27 cellular contexts compared by ENCODE assay signal in genomic region chr7:73954861-73955260, GRCh38.
"Had no signal": no experiment of that assay in that cellular context is flagged by ENCODE, and none has a peak within 500 bp of the region (broad histone marks: within the 10 kb centered on the region; RNA-seq: fewer than 3 reads in every experiment).

No MANE protein-coding gene starts in this region.

- H3K4me1 ChIP-seq: colonic mucosa, esophagus muscularis mucosa, esophagus squamous epithelium, foreskin keratinocyte, gastrocnemius medialis, gastroesophageal sphincter, heart left ventricle, heart right ventricle had no signal

- H3K9me3 ChIP-seq: colonic mucosa, esophagus muscularis mucosa, esophagus squamous epithelium, gastrocnemius medialis, gastroesophageal sphincter, heart left ventricle, heart right ventricle had no signal

- H3K27me3 ChIP-seq: colonic mucosa, dorsolateral prefrontal cortex, esophagus muscularis mucosa, esophagus squamous epithelium, gastrocnemius medialis, gastroesophageal sphincter had no signal

- H3K27ac ChIP-seq: colonic mucosa, coronary artery, dorsolateral prefrontal cortex, epithelial cell of prostate, esophagus muscularis mucosa, esophagus squamous epithelium, foreskin keratinocyte, gastrocnemius medialis, gastroesophageal sphincter, heart left ventricle, heart right ventricle had no signal

- FAIRE-seq: colon, endometrium, endothelial cell of umbilical vein, frontal cortex had no signal

- DNase-seq: colonic mucosa; cortex of kidney; dermis blood vessel endothelial cell; dorsolateral prefrontal cortex; effector CD4-positive, alpha-beta T cell; effector CD8-positive, alpha-beta T cell; effector memory CD4-positive, alpha-beta T cell; effector memory CD8-positive, alpha-beta T cell; endodermal cell; erythroblast; esophagus squamous epithelium; foreskin fibroblast; foreskin keratinocyte; foreskin melanocyte; gastrocnemius medialis; glutamatergic neuron; heart left ventricle; heart right ventricle had no signal

- H3K36me3 ChIP-seq: colonic mucosa, esophagus muscularis mucosa, esophagus squamous epithelium, gastrocnemius medialis, gastroesophageal sphincter, heart left ventricle, heart right ventricle had no signal

- ATAC-seq: effector memory CD8-positive, alpha-beta T cell; esophagus mucosa; foreskin keratinocyte; gastrocnemius medialis; gastroesophageal sphincter; heart left ventricle; heart right ventricle had no signal

- H3K4me3 ChIP-seq: colonic mucosa, coronary artery, dorsolateral prefrontal cortex, esophagus muscularis mucosa, esophagus squamous epithelium, gastrocnemius medialis, gastroesophageal sphincter, heart left ventricle, heart right ventricle had no signal
